Comparison of ENCODE assay signal across 8 cellular contexts in genomic region chr9:134326754-134327526, GRCh38. TPM values are rescaled to one million over a fixed set of nuclear protein-coding genes. Genes with fewer than 3 reads are reported as not detected.
A peak's percentile ranks its signal among the peaks of the same experiment; 100 is the strongest.
DNase-seq lines count a peak whose midpoint lies in the region; ATAC-seq, FAIRE-seq and TF ChIP-seq lines count a peak whose summit lies in the region.

No MANE protein-coding gene starts in this region.

- peak overlapping the region; percentile 84 for H3K27ac ChIP-seq in cingulate gyrus (ENCODE audit: low read depth, low read length)
- peak overlapping the region; percentile 79 to 92 for H3K27ac ChIP-seq in lung (ENCODE audit: low read depth in 1 of 2, low read length in 1 of 2)

- no peaks in the 10 kb centered on the region for H3K27me3 ChIP-seq in Caco-2 (replicated peaks; ENCODE audit: control insufficient read depth, insufficient read depth, low read length)
- H3K27me3 ChIP-seq in lung (ENCODE audit: control insufficient read depth, insufficient read depth), result no peaks in the 10 kb centered on the region

- TF ChIP-seq CTCF in Caco-2 (IDR thresholded peaks at IDR 0.05; ENCODE audit: insufficient read depth in 1 of 2, low read depth in 1 of 2, low read length in 1 of 2, severe bottlenecking in 1 of 2, unreplicated experiment in 1 of 2) (no peak), LNCaP clone FGC (IDR thresholded peaks at IDR 0.05; ENCODE audit: control insufficient read depth, extremely low read depth, insufficient read depth) (no peak), lung (IDR thresholded peaks at IDR 0.05; ENCODE audit: control extremely low read depth, extremely low read depth) (no peak)

- H3K4me1 ChIP-seq in Caco-2 (peaks cover 51% of the 10 kb centered on the region), lung (ENCODE audit: control insufficient read depth in 2 of 2, insufficient read depth in 2 of 2, low read length in 2 of 2) (peaks cover 7 to 41% of the 10 kb centered on the region in 2 donors)

- no peaks in the 10 kb centered on the region for H3K9me3 ChIP-seq in Caco-2
- no peaks in the 10 kb centered on the region for H3K9me3 ChIP-seq in lung (ENCODE audit: control insufficient read depth in 2 of 2, insufficient read depth in 1 of 2, low read length in 1 of 2)

- POLR2A ChIA-PET in Caco-2 (lab: Charles Lee), result no interaction called here

- CTCF ChIA-PET in Caco-2 (lab: Charles Lee), result no interaction called here

- 1 to 2% methylated on average over 29 to 72 of the region's 72 CpGs for WGBS in lung, 2 donors

- no peaks in the 10 kb centered on the region for H3K27me3 Mint-ChIP-seq in Caco-2 (ENCODE audit: insufficient read depth, unreplicated experiment)

- H3K4me3 Mint-ChIP-seq in Caco-2 (ENCODE audit: unreplicated experiment), result peak overlapping the region; percentile 74

- H3K4me1 Mint-ChIP-seq in Caco-2 (ENCODE audit: low read depth, unreplicated experiment), result peaks cover 19% of the 10 kb centered on the region

- no peak for ATAC-seq in lung (ENCODE audit: insufficient read depth, low FRiP score)
- ATAC-seq in HG02884 (IDR thresholded peaks at IDR 0.05; ENCODE audit: unreplicated experiment), result no peak
- no peak for ATAC-seq in GM18870 (IDR thresholded peaks at IDR 0.05; ENCODE audit: unreplicated experiment)

- peaks cover 7% of the 10 kb centered on the region for H3K36me3 Mint-ChIP-seq in Caco-2 (ENCODE audit: insufficient read depth, unreplicated experiment)

- no peaks in the 10 kb centered on the region; the same call in 1 of the 2 replicates for H3K36me3 ChIP-seq in Caco-2 (ENCODE audit: control insufficient read depth, insufficient read depth, low read length)
- H3K36me3 ChIP-seq in lung (ENCODE audit: control insufficient read depth in 2 of 2, insufficient read depth in 2 of 2, low read length in 2 of 2), result no peaks in the 10 kb centered on the region

- H3K4me3 ChIP-seq in Caco-2 (ENCODE audit: low read depth, low read length) (peak overlapping the region; percentile 77), LNCaP clone FGC (ENCODE audit: low read depth, low read length) (peak overlapping the region; percentile 79), lung (peak overlapping the region; percentile 64)

- FAIRE-seq in urothelium cell line (lab: Jason Lieb, UNC), result no peak

- H3K27ac Mint-ChIP-seq in Caco-2 (ENCODE audit: unreplicated experiment), result no peak overlapping the region

- no peaks in the 10 kb centered on the region for H3K9me3 Mint-ChIP-seq in Caco-2 (ENCODE audit: unreplicated experiment)

- intact Hi-C loops in Caco-2 (cut with micrococcal nuclease; ENCODE audit: unreplicated experiment), result loop anchor here (5.0 kb wide), 2 partner anchors 115 to 260 kb away; partner anchors contain the start of gene BRD3

- peak in 1 of 2 experiments; percentile 38 for DNase-seq in Caco-2
- DNase-seq in LNCaP clone FGC (ENCODE audit: low read depth), result no peak
- no peak for DNase-seq in lung (ENCODE audit: low spot score)
- peak; percentile 53 for DNase-seq in urothelium cell line (ENCODE audit: low spot score)
- DNase-seq in NAMALWA (ENCODE audit: low spot score), result no peak

- no TSS peak for BruUV-seq in Caco-2 (replicated peaks; lab: Mats Ljungman, UMichigan)

RNA-seq across cellular contexts. Expression of gene RXRA, which starts 0.7 kb away (rescaled TPM):
- total RNA-seq in Caco-2 (2022) (63.8 and 69.1 TPM in 2 replicates), lung (10 to 100 TPM; 24.2 to 85.2 TPM)
- polyA plus RNA-seq in lung, result 10 to 100 TPM; 45.5 to 58.9 TPM
